8 cellular contexts compared by ENCODE assay signal in the genomic region with DNA sequence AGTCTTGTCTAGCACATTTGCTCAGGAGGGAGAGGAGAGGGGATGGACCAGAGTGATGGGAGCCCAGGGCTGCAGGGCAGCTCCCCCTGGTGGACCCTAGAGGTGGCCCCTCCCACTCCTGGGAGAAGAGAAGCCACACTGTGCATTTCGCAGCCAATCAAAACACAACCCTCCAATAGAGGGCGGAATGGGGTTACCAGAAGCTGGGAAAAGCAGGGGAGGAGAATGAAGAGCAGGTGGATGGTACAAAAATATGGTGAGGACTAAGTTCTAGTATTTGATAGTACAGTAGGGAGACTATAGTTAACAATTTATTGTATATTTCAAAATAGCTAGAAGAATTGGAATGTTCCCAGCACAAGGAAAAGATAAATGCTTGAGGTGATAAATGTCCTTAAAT. TPM values are rescaled to one million over a fixed set of nuclear protein-coding genes. Genes with fewer than 3 reads are reported as not detected.
DNase-seq lines count a peak whose midpoint lies in the region; ATAC-seq and TF ChIP-seq lines count a peak whose summit lies in the region.

No MANE protein-coding gene starts in this region.

- H3K4me3 ChIP-seq in CD4-positive, CD25-positive, alpha-beta regulatory T cell (ENCODE audit: low read depth, low read length), result no peak overlapping the region
- no peak overlapping the region for H3K4me3 ChIP-seq in ovary

- peak overlapping the region in 2 of 3 donors; percentile 48 to 54 for H3K27ac Mint-ChIP-seq in CD4-positive, CD25-positive, alpha-beta regulatory T cell

- peak in 2 of 3 donors; percentile 26 to 58 for DNase-seq in CD4-positive, CD25-positive, alpha-beta regulatory T cell
- DNase-seq in Kasumi-1 (lab: John Stamatoyannopoulos, UW) (peak; percentile 88 to 89), RKO (ENCODE audit: low spot score) (peak; percentile 68), germinal center (ENCODE audit: low spot score) (peak; percentile 82), ovary (peak; percentile 69 to 85 (median 79)), cortex of kidney (lab: John Stamatoyannopoulos, UW) (no peak)
- DNase-seq in activated effector memory CD4-positive, alpha-beta T cell treated with anti-CD3 and anti-CD28 coated beads, Interleukin-2, amount 50 U/mL, for 16 hours, result peak; percentile 80

- no peaks in the 10 kb centered on the region for H3K9me3 Mint-ChIP-seq in CD4-positive, CD25-positive, alpha-beta regulatory T cell

- H3K9me3 ChIP-seq in CD4-positive, CD25-positive, alpha-beta regulatory T cell (ENCODE audit: control insufficient read depth in 2 of 2, low read length in 2 of 2), result no peaks in the 10 kb centered on the region
- H3K9me3 ChIP-seq in ovary, result no peaks in the 10 kb centered on the region

- 12 to 41% (median 15%) methylated on average over 2 of the region's 2 CpGs for WGBS in ovary, 3 donors

- peaks cover 32% of the 10 kb centered on the region for H3K36me3 ChIP-seq in CD4-positive, CD25-positive, alpha-beta regulatory T cell (ENCODE audit: control insufficient read depth, insufficient read depth, low read length)
- H3K36me3 ChIP-seq in ovary, result no peaks in the 10 kb centered on the region

- TF ChIP-seq EP300 in ovary (IDR thresholded peaks at IDR 0.05), result no peak

- peak; percentile 21 to 79 (median 74) for TF ChIP-seq CTCF in ovary (IDR thresholded peaks at IDR 0.05)

- no peak overlapping the region for H3K27ac ChIP-seq in CD4-positive, CD25-positive, alpha-beta regulatory T cell (ENCODE audit: insufficient read depth, low read length, poor library complexity, severe bottlenecking)
- H3K27ac ChIP-seq in ovary, result no peak overlapping the region

- TF ChIP-seq POLR2A in ovary (IDR thresholded peaks at IDR 0.05), result no peak

- no peaks in the 10 kb centered on the region for H3K4me1 ChIP-seq in CD4-positive, CD25-positive, alpha-beta regulatory T cell (ENCODE audit: control insufficient read depth, insufficient read depth, low read length, poor library complexity, severe bottlenecking)
- H3K4me1 ChIP-seq in ovary (ENCODE audit: insufficient read depth), result peaks cover 8% of the 10 kb centered on the region

- H3K27me3 ChIP-seq in CD4-positive, CD25-positive, alpha-beta regulatory T cell (ENCODE audit: control insufficient read depth, insufficient read depth, low read length), result no peaks in the 10 kb centered on the region
- H3K27me3 ChIP-seq in ovary, result no peaks in the 10 kb centered on the region

- H3K36me3 Mint-ChIP-seq in CD4-positive, CD25-positive, alpha-beta regulatory T cell, result peaks cover 34% of the 10 kb centered on the region

- peak; percentile 82 for ATAC-seq in CD4-positive, CD25-positive, alpha-beta regulatory T cell (ENCODE audit: low read depth in 2 of 2)
- peak; percentile 67 for ATAC-seq in GM19463 (IDR thresholded peaks at IDR 0.05; ENCODE audit: unreplicated experiment)

- peaks cover 0 to 15% (median 10%) of the 10 kb centered on the region in 4 donors for H3K4me1 Mint-ChIP-seq in CD4-positive, CD25-positive, alpha-beta regulatory T cell

- H3K27me3 Mint-ChIP-seq in CD4-positive, CD25-positive, alpha-beta regulatory T cell, result no peaks in the 10 kb centered on the region

- intact Hi-C loops in ovary (cut with DNase I), result loop anchor here in 3 of 4 donors (1.0 to 10.0 kb wide), 3 partner anchors 70 to 80 kb away; no protein-coding TSS in a partner anchor

- H3K4me3 Mint-ChIP-seq in CD4-positive, CD25-positive, alpha-beta regulatory T cell, result no peak overlapping the region

RNA-seq across cellular contexts. Expression of gene VASH1, which starts 23.6 kb away (rescaled TPM):
- total RNA-seq in CD4-positive, CD25-positive, alpha-beta regulatory T cell, result 8.2 TPM
- polyA plus RNA-seq in CD4-positive, CD25-positive, alpha-beta regulatory T cell, result 1 to 10 TPM in 2 of 4 donors, under 1 TPM in 2; 0.16 to 1.4 (median 0.87) TPM
- 10 to 100 TPM in 5 of 7 donors, 1 to 10 TPM in 2; 5.1 to 23.8 (median 16.7) TPM for total RNA-seq in ovary
- polyA plus RNA-seq in ovary, result 10 to 100 TPM; 10.9 to 21.6 TPM

RNA-seq across cellular contexts. Expression of gene ANGEL1, which starts 27.8 kb away (rescaled TPM):
- 13.0 TPM for total RNA-seq in CD4-positive, CD25-positive, alpha-beta regulatory T cell
- polyA plus RNA-seq in CD4-positive, CD25-positive, alpha-beta regulatory T cell, result 10 to 100 TPM; 17.2 to 23.4 (median 20.4) TPM
- total RNA-seq in ovary, result 10 to 100 TPM; 13.9 to 24.4 (median 19.4) TPM
- polyA plus RNA-seq in ovary, result 10 to 100 TPM; 13.8 to 26.0 TPM

RNA-seq across cellular contexts. Expression of gene LRRC74A, which starts 41.3 kb away (rescaled TPM):
- total RNA-seq in CD4-positive, CD25-positive, alpha-beta regulatory T cell, result not detected
- polyA plus RNA-seq in CD4-positive, CD25-positive, alpha-beta regulatory T cell, result not detected
- total RNA-seq in ovary, result under 1 TPM in 1 of 7 donors, not detected in 6; 0.12 TPM
- polyA plus RNA-seq in ovary, result under 1 TPM in 1 of 2 donors, not detected in 1; 0.10 TPM
